ENCODE assay signal across 7 cellular contexts in genomic region chr1:53393325-53393792, GRCh38.
DNase-seq lines count a peak whose midpoint lies in the region; FAIRE-seq and TF ChIP-seq lines count a peak whose summit lies in the region.

No MANE protein-coding gene starts in this region.

- DNase-seq in LoVo (ENCODE audit: low spot score) (peak; percentile 76), SK-MEL-5 (ENCODE audit: low read depth, low spot score) (peak; percentile 79), head of caudate nucleus (peak; percentile 58 to 95 (median 88)), posterior cingulate gyrus (peak; percentile 78 to 97 (median 88)), urothelium cell line (ENCODE audit: low spot score) (peak; percentile 86)
- DNase-seq in activated naive CD4-positive, alpha-beta T cell treated with anti-CD3 and anti-CD28 coated beads, Interleukin-2, amount 10 ng/mL, durations not matched to agents 7 days and 5 days, result peak; percentile 75

- peaks cover 53% of the 10 kb centered on the region for H3K27me3 Mint-ChIP-seq in activated naive CD4-positive, alpha-beta T cell treated with anti-CD3 and anti-CD28 coated beads, Interleukin-2, amount 10 ng/mL, durations not matched to agents 7 days and 5 days

- TF ChIP-seq CTCF in GM12873 (IDR thresholded peaks at IDR 0.05; ENCODE audit: insufficient read depth, low read depth, low read length, missing control alignments), result peak; percentile 92

- no peak overlapping the region for H3K27ac Mint-ChIP-seq in activated naive CD4-positive, alpha-beta T cell treated with anti-CD3 and anti-CD28 coated beads, Interleukin-2, amount 10 ng/mL, durations not matched to agents 7 days and 5 days

- no peaks in the 10 kb centered on the region for H3K36me3 Mint-ChIP-seq in activated naive CD4-positive, alpha-beta T cell treated with anti-CD3 and anti-CD28 coated beads, Interleukin-2, amount 10 ng/mL, durations not matched to agents 7 days and 5 days

- no peaks in the 10 kb centered on the region for H3K9me3 Mint-ChIP-seq in activated naive CD4-positive, alpha-beta T cell treated with anti-CD3 and anti-CD28 coated beads, Interleukin-2, amount 10 ng/mL, durations not matched to agents 7 days and 5 days

- in situ Hi-C loops in SK-MEL-5 (cut with HindIII; ENCODE audit: low pct_unique_long_range_greater_than_20kb, low sequenced_read_pairs), result no loop called here

- no peak overlapping the region for H3K4me3 Mint-ChIP-seq in activated naive CD4-positive, alpha-beta T cell treated with anti-CD3 and anti-CD28 coated beads, Interleukin-2, amount 10 ng/mL, durations not matched to agents 7 days and 5 days

- intact Hi-C loops in head of caudate nucleus (cut with DNase I) (loop anchor here (2.0 kb wide), 1 partner anchor 115 kb away; no protein-coding TSS in a partner anchor), posterior cingulate gyrus (cut with DNase I) (loop anchor here (1.0 to 5.0 kb wide), 2 partner anchors 66 to 115 kb away; partner anchors contain the start of gene LRP8)

- FAIRE-seq in urothelium cell line (lab: Jason Lieb, UNC), result no peak

- no peaks in the 10 kb centered on the region for H3K4me1 Mint-ChIP-seq in activated naive CD4-positive, alpha-beta T cell treated with anti-CD3 and anti-CD28 coated beads, Interleukin-2, amount 10 ng/mL, durations not matched to agents 7 days and 5 days

- CTCF ChIA-PET in activated naive CD4-positive, alpha-beta T cell treated with anti-CD3 and anti-CD28 coated beads, Interleukin-2, amount 10 ng/mL, durations not matched to agents 7 days and 5 days (lab: Charles Lee), result interaction anchor here (0.8 to 9.7 kb wide), 29 partner anchors 10 to 152 kb away, joined by 3 to 141 read pairs (median 5); no protein-coding TSS in a partner anchor

Comparison
In these comparisons a context has a peak if more than half of its experiments do, and no peak if none do; other contexts are left out.
1. Peak in every context shown above with its lines: DNase-seq.